Comparison of ENCODE assay signal across 18 cellular contexts in genomic region chr6:12325872-12326271, GRCh38. TPM values are rescaled to one million over a fixed set of nuclear protein-coding genes. Genes with fewer than 3 reads are reported as not detected.
"Had no signal": no experiment of that assay in that cellular context is flagged by ENCODE, and none has a peak within 500 bp of the region (broad histone marks: within the 10 kb centered on the region; RNA-seq: fewer than 3 reads in every experiment).

No MANE protein-coding gene starts in this region.

- H3K27ac Mint-ChIP-seq: activated CD4-positive, alpha-beta T cell treated with anti-CD3 and anti-CD28 coated beads, Interleukin-2, amount 10 ng/mL, durations not matched to agents 7 days and 5 days; activated CD8-positive, alpha-beta memory T cell treated with anti-CD3 and anti-CD28 coated beads, Interleukin-2, amount 10 ng/mL, durations not matched to agents 7 days and 5 days; activated CD8-positive, alpha-beta T cell treated with anti-CD3 and anti-CD28 coated beads for 36 hours; activated naive CD4-positive, alpha-beta T cell treated with anti-CD3 and anti-CD28 coated beads, Interleukin-2, amount 10 ng/mL, durations not matched to agents 7 days and 5 days; nephron; stimulated activated naive B cell treated with anti-CD40 and anti-IgM and Interleukin-4, amounts not matched to agents 10 μg/mL and 1 μg/mL and 100 μg/mL, for 72 hours had no signal

- ATAC-seq: activated CD8-positive, alpha-beta memory T cell treated with anti-CD3 and anti-CD28 coated beads, Interleukin-2, amount 10 ng/mL, durations not matched to agents 7 days and 5 days; activated CD8-positive, alpha-beta T cell treated with anti-CD3 and anti-CD28 coated beads for 36 hours; left cardiac atrium; right lobe of liver; stimulated activated naive B cell treated with anti-CD40 and anti-IgM and Interleukin-4, amounts not matched to agents 10 μg/mL and 1 μg/mL and 100 μg/mL, for 72 hours had no signal

- DNase-seq: activated CD4-positive, alpha-beta T cell treated with anti-CD3 and anti-CD28 coated beads, Interleukin-2, amount 10 ng/mL, durations not matched to agents 7 days and 5 days; activated CD4-positive, CD25-positive, alpha-beta regulatory T cell treated with anti-CD3 and anti-CD28 coated beads, Interleukin-2, amount 50 U/mL, for 72 hours; activated CD8-positive, alpha-beta memory T cell treated with anti-CD3 and anti-CD28 coated beads, Interleukin-2, amount 10 ng/mL, durations not matched to agents 7 days and 5 days; activated CD8-positive, alpha-beta T cell treated with anti-CD3 and anti-CD28 coated beads for 36 hours; activated effector memory CD4-positive, alpha-beta T cell treated with anti-CD3 and anti-CD28 coated beads, Interleukin-2, amount 50 U/mL, for 16 hours; activated naive CD4-positive, alpha-beta T cell treated with anti-CD3 and anti-CD28 coated beads, Interleukin-2, amount 10 ng/mL, durations not matched to agents 7 days and 5 days; activated T-cell treated with anti-CD3 and anti-CD28 coated beads for 4 hours; amygdala; left cardiac atrium; right lobe of liver; stimulated activated CD4-positive, alpha-beta T cell treated with anti-CD3 and anti-CD28 coated beads, Interleukin-15, amount 100 ng/mL, for 24 hours; stimulated activated naive B cell treated with anti-CD40 and anti-IgM and Interleukin-4, amounts not matched to agents 10 μg/mL and 1 μg/mL and 100 μg/mL, for 72 hours; transverse colon had no signal

- H3K4me1 Mint-ChIP-seq: activated CD4-positive, alpha-beta T cell treated with anti-CD3 and anti-CD28 coated beads, Interleukin-2, amount 10 ng/mL, durations not matched to agents 7 days and 5 days; activated CD8-positive, alpha-beta memory T cell treated with anti-CD3 and anti-CD28 coated beads, Interleukin-2, amount 10 ng/mL, durations not matched to agents 7 days and 5 days; activated naive CD4-positive, alpha-beta T cell treated with anti-CD3 and anti-CD28 coated beads, Interleukin-2, amount 10 ng/mL, durations not matched to agents 7 days and 5 days; nephron had no signal

- H3K27me3 ChIP-seq: cardiac muscle cell, right lobe of liver, transverse colon had no signal

- H3K36me3 Mint-ChIP-seq: activated CD8-positive, alpha-beta memory T cell treated with anti-CD3 and anti-CD28 coated beads, Interleukin-2, amount 10 ng/mL, durations not matched to agents 7 days and 5 days; activated naive CD4-positive, alpha-beta T cell treated with anti-CD3 and anti-CD28 coated beads, Interleukin-2, amount 10 ng/mL, durations not matched to agents 7 days and 5 days had no signal

- H3K27me3 Mint-ChIP-seq: activated naive CD4-positive, alpha-beta T cell treated with anti-CD3 and anti-CD28 coated beads, Interleukin-2, amount 10 ng/mL, durations not matched to agents 7 days and 5 days had no signal

- H3K27ac ChIP-seq: cardiac muscle cell, parathyroid adenoma, right lobe of liver, transverse colon, VCaP had no signal

- H3K9me3 ChIP-seq: right lobe of liver, transverse colon had no signal

- H3K4me3 ChIP-seq: cardiac muscle cell, right lobe of liver, skin epidermis, transverse colon had no signal

- H3K36me3 ChIP-seq: cardiac muscle cell, right lobe of liver, transverse colon had no signal

- H3K4me1 ChIP-seq: parathyroid adenoma, right lobe of liver had no signal

- H3K4me3 Mint-ChIP-seq: activated CD4-positive, alpha-beta T cell treated with anti-CD3 and anti-CD28 coated beads, Interleukin-2, amount 10 ng/mL, durations not matched to agents 7 days and 5 days; activated CD8-positive, alpha-beta memory T cell treated with anti-CD3 and anti-CD28 coated beads, Interleukin-2, amount 10 ng/mL, durations not matched to agents 7 days and 5 days; activated CD8-positive, alpha-beta T cell treated with anti-CD3 and anti-CD28 coated beads for 36 hours; activated naive CD4-positive, alpha-beta T cell treated with anti-CD3 and anti-CD28 coated beads, Interleukin-2, amount 10 ng/mL, durations not matched to agents 7 days and 5 days; nephron; stimulated activated naive B cell treated with anti-CD40 and anti-IgM and Interleukin-4, amounts not matched to agents 10 μg/mL and 1 μg/mL and 100 μg/mL, for 72 hours had no signal

- H3K9me3 Mint-ChIP-seq: activated CD4-positive, alpha-beta T cell treated with anti-CD3 and anti-CD28 coated beads, Interleukin-2, amount 10 ng/mL, durations not matched to agents 7 days and 5 days; activated CD8-positive, alpha-beta T cell treated with anti-CD3 and anti-CD28 coated beads for 36 hours; activated naive CD4-positive, alpha-beta T cell treated with anti-CD3 and anti-CD28 coated beads, Interleukin-2, amount 10 ng/mL, durations not matched to agents 7 days and 5 days had no signal

RNA-seq across cellular contexts. Expression of gene EDN1, which starts 35.7 kb away (rescaled TPM):
- total RNA-seq: activated CD8-positive, alpha-beta memory T cell treated with anti-CD3 and anti-CD28 coated beads, Interleukin-2, amount 10 ng/mL, durations not matched to agents 7 days and 5 days had no signal
